Comparison of ENCODE assay signal across 8 cellular contexts in the genomic region with DNA sequence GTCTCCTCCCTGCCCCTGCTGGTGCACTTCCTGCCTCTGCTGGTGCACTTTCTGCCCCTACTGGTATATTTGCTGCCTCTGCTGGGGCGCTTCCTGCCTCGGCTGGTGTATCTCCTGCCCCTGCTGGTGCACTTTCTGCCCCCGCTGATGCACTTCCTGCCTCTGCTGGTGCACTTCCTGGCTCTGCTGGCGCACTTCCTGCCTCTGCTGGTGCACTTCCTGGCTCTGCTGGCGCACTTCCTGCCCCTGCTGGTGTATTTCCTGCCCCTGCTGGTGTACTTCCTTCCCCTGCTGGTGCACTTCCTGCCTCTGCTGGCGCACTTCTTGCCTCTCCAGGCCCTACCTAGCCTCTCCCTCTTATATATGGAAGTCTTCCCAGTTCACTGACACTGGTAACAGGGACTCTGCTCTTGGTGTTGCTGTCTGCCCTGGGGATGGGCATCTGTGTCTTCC. TPM values are rescaled to one million over a fixed set of nuclear protein-coding genes. Genes with fewer than 3 reads are reported as not detected.
DNase-seq lines count a peak whose midpoint lies in the region; ATAC-seq and TF ChIP-seq lines count a peak whose summit lies in the region.

No MANE protein-coding gene starts in this region.

- TF ChIP-seq CTCF in GM13977 (IDR thresholded peaks at IDR 0.05; ENCODE audit: extremely low read depth, insufficient read depth, missing control alignments) (no peak), activated B cell treated with CpG ODN at 0.5 μM for 24 hours (IDR thresholded peaks at IDR 0.05) (no peak), chondrocyte (IDR thresholded peaks at IDR 0.05) (no peak)

- H3K4me1 Mint-ChIP-seq in activated B cell treated with CpG ODN at 0.5 μM for 24 hours (peaks cover 14% of the 10 kb centered on the region), chondrocyte (ENCODE audit: low read depth) (no peaks in the 10 kb centered on the region)

- intact Hi-C loops in activated B cell treated with CpG ODN at 0.5 μM for 24 hours (cut with micrococcal nuclease): loop anchor here (1.0 kb wide), 1 partner anchor 9 kb away; no protein-coding TSS in a partner anchor

- CTCF ChIA-PET in activated B cell treated with CpG ODN at 0.5 μM for 24 hours (lab: Charles Lee): interaction anchor here (1.2 kb wide), 1 partner anchor 10 kb away, joined by 8 read pairs; a partner anchor contains a TSS

- H3K9me3 Mint-ChIP-seq in activated B cell treated with CpG ODN at 0.5 μM for 24 hours (peaks cover 5% of the 10 kb centered on the region), chondrocyte (ENCODE audit: low read depth) (no peaks in the 10 kb centered on the region)

- ATAC-seq in activated B cell treated with CpG ODN at 0.5 μM for 24 hours (ENCODE audit: low read depth) (peak; percentile 71), HG03108 (IDR thresholded peaks at IDR 0.05; ENCODE audit: unreplicated experiment) (no peak), HG02885 (IDR thresholded peaks at IDR 0.05; ENCODE audit: poor library complexity, unreplicated experiment) (no peak)

- H3K27ac Mint-ChIP-seq in activated B cell treated with CpG ODN at 0.5 μM for 24 hours: peak overlapping the region; percentile 79
- no peak overlapping the region for H3K27ac Mint-ChIP-seq in chondrocyte (ENCODE audit: unreplicated experiment)

- peak overlapping the region; percentile 64 for H3K4me3 Mint-ChIP-seq in activated B cell treated with CpG ODN at 0.5 μM for 24 hours
- H3K4me3 Mint-ChIP-seq in chondrocyte (ENCODE audit: unreplicated experiment): no peak overlapping the region

- POLR2A ChIA-PET in activated B cell treated with CpG ODN at 0.5 μM for 24 hours (lab: Charles Lee): interaction anchor here (0.6 to 5.2 kb wide), 2 partner anchors 11 to 540 kb away, joined by 3 to 36 read pairs; a partner anchor contains a TSS

- DNase-seq in GM13977 (ENCODE audit: low spot score) (peak; percentile 24), activated B cell treated with CpG ODN at 0.5 μM for 24 hours (no peak), chondrocyte (ENCODE audit: low spot score) (peak; percentile 55), SKM-1 (lab: John Stamatoyannopoulos, UW; ENCODE audit: unreplicated experiment) (no peak), globus pallidus (ENCODE audit: low spot score) (no peak)
- peak; percentile 68 to 77 for DNase-seq in stimulated activated CD4-positive, alpha-beta T cell treated with anti-CD3 and anti-CD28 coated beads, Interleukin-2, amount 100 ng/mL, for 24 hours

- in situ Hi-C loops in GM13977 (cut with MboI; ENCODE audit: low pct_unique_long_range_greater_than_20kb, low sequenced_read_pairs, unreplicated experiment): no loop called here

- H3K36me3 Mint-ChIP-seq in activated B cell treated with CpG ODN at 0.5 μM for 24 hours (ENCODE audit: low read depth) (peaks cover 4% of the 10 kb centered on the region), chondrocyte (ENCODE audit: low read depth) (no peaks in the 10 kb centered on the region)

- peaks cover 15% of the 10 kb centered on the region for H3K27me3 Mint-ChIP-seq in activated B cell treated with CpG ODN at 0.5 μM for 24 hours
- no peaks in the 10 kb centered on the region for H3K27me3 Mint-ChIP-seq in chondrocyte (ENCODE audit: low read depth)

RNA-seq across cellular contexts. Expression of a gene that starts 10.1 kb away (rescaled TPM):
- 30.8 and 33.9 TPM in 2 replicates for total RNA-seq in activated B cell treated with CpG ODN at 0.5 μM for 24 hours
- 9.3 to 12.7 TPM (median 12.1 TPM) in 3 replicates for total RNA-seq in chondrocyte

RNA-seq across cellular contexts. Expression of a gene that starts 36.1 kb away (rescaled TPM):
- not detected in 2 replicates for total RNA-seq in activated B cell treated with CpG ODN at 0.5 μM for 24 hours
- not detected in 3 replicates for total RNA-seq in chondrocyte

RNA-seq across cellular contexts. Expression of a gene that starts 38.9 kb away (rescaled TPM):
- total RNA-seq in activated B cell treated with CpG ODN at 0.5 μM for 24 hours (0.40 and 0.42 TPM in 2 replicates), chondrocyte (15.5 to 39.5 TPM (median 15.6 TPM) in 3 replicates)

RNA-seq across cellular contexts. Expression of a gene that starts 48.5 kb away (rescaled TPM):
- total RNA-seq in activated B cell treated with CpG ODN at 0.5 μM for 24 hours: 8.6 and 8.8 TPM in 2 replicates
- 35.2 to 36.2 TPM (median 36.0 TPM) in 3 replicates for total RNA-seq in chondrocyte

Comparison
In these comparisons a context has a peak if more than half of its experiments do, and no peak if none do; other contexts are left out.
1. DNase-seq: peak in GM13977 (single experiment), chondrocyte (single experiment) and stimulated activated CD4-positive, alpha-beta T cell treated with anti-CD3 and anti-CD28 coated beads, Interleukin-2, amount 100 ng/mL, for 24 hours (2 of 2); none in activated B cell treated with CpG ODN at 0.5 μM for 24 hours (single experiment), SKM-1 (single experiment) and globus pallidus (single experiment).
2. RNA of a gene that starts 38.9 kb away (total RNA-seq): 15.5 to 39.5 TPM in chondrocyte; 0.40 to 0.42 TPM in activated B cell treated with CpG ODN at 0.5 μM for 24 hours; every median in the first group is over 10 times any median in the second.